Comparison of ENCODE assay signal across 9 cellular contexts in the genomic region with DNA sequence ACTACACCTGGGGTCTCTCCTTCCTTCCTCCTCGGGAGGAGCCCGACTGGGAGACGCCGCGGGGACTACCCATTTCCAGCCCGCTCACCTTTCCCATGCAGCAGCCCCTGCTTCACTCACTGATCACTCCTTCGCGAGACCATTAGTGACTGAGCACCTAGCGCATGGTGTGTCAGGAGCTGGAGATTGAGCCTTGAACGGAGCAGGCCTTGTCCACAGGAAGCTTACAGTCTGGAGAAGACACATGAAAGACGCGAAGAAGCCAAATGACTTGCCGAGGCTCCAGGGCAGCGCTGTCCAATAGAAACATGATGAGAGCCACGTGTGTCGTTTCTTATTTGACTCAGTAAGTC. TPM values are rescaled to one million over a fixed set of nuclear protein-coding genes. Genes with fewer than 3 reads are reported as not detected.
DNase-seq lines count a peak whose midpoint lies in the region; ATAC-seq and TF ChIP-seq lines count a peak whose summit lies in the region.
"Had no signal": no experiment of that assay in that cellular context is flagged by ENCODE, and none has a peak within 500 bp of the region (broad histone marks: within the 10 kb centered on the region; RNA-seq: fewer than 3 reads in every experiment).

No MANE protein-coding gene starts in this region.

- no peak for TF ChIP-seq CTCF in GM23338 (conservative IDR thresholded peaks at IDR 0.05; ENCODE audit: low read depth in 2 of 2)
- TF ChIP-seq CTCF in WTC11 (IDR thresholded peaks at IDR 0.05), result no peak
- no peak for TF ChIP-seq CTCF in OCI-LY7 (conservative IDR thresholded peaks at IDR 0.05; ENCODE audit: low read length)

- H3K4me3 Mint-ChIP-seq in GM23338 (peak overlapping the region; percentile 90), WTC11 (peak overlapping the region; percentile 80)

- H3K9me3 Mint-ChIP-seq in GM23338, result no peaks in the 10 kb centered on the region
- H3K9me3 Mint-ChIP-seq in WTC11, result peaks cover 13% of the 10 kb centered on the region

- H2AFZ ChIP-seq in GM23338, result peak overlapping the region; percentile 99
- H2AFZ ChIP-seq in OCI-LY7 (ENCODE audit: low read length), result no peak overlapping the region

- H3K4me3 ChIP-seq in GM23338 (peak overlapping the region; percentile 79), iPS-11a (ENCODE audit: low read depth, low read length) (peak overlapping the region; percentile 55), skeletal muscle cell (ENCODE audit: low read depth, low read length) (peak overlapping the region; percentile 57), OCI-LY7 (ENCODE audit: low read depth, low read length, poor library complexity, severe bottlenecking) (no peak overlapping the region)
- H3K4me3 ChIP-seq: GM12878 had no signal

- H3F3A ChIP-seq in GM23338 (replicated peaks; ENCODE audit: low read depth), result 0 out of 2 replicates have a peak, but pooled peaks cover 4% of the 10 kb centered on the region

- no peaks in the 10 kb centered on the region for H3K9me3 ChIP-seq in OCI-LY7 (ENCODE audit: low read length)

- POLR2A ChIA-PET in WTC11 (lab: Charles Lee), result interaction anchor here (0.7 to 1.3 kb wide), 2 partner anchors 17 to 36 kb away, joined by 3 to 4 read pairs; a partner anchor contains a TSS
- POLR2A ChIA-PET in OCI-LY7 (lab: Charles Lee), result no interaction called here

- no peak overlapping the region for H3K27ac ChIP-seq in GM23338 (ENCODE audit: low read depth)
- no peak overlapping the region for H3K27ac ChIP-seq in OCI-LY7 (ENCODE audit: low read depth, low read length, poor library complexity, severe bottlenecking)

- H3K4me1 Mint-ChIP-seq in GM23338, result peaks cover 8% of the 10 kb centered on the region
- H3K4me1 Mint-ChIP-seq in WTC11, result peaks cover 7% of the 10 kb centered on the region

- CTCF ChIA-PET in WTC11 (lab: Charles Lee) (interaction anchor here (1.0 to 2.6 kb wide), 8 partner anchors 9 to 1032 kb away, joined by 3 to 28 read pairs (median 9); a partner anchor contains a TSS), OCI-LY7 (lab: Charles Lee; ENCODE audit: unreplicated experiment) (no interaction called here)

- peaks cover 18% of the 10 kb centered on the region for H3K27me3 ChIP-seq in GM23338 (ENCODE audit: insufficient read depth)

- 0 out of 2 replicates have a peak, but pooled peaks cover 9% of the 10 kb centered on the region for H3K9me2 ChIP-seq in GM23338 (ENCODE audit: insufficient read depth)
- H3K9me2 ChIP-seq in OCI-LY7 (ENCODE audit: insufficient read depth, low read length), result no peaks in the 10 kb centered on the region

- H3K36me3 ChIP-seq in GM23338 (ENCODE audit: insufficient read depth) (no peaks in the 10 kb centered on the region), OCI-LY7 (ENCODE audit: insufficient read depth, low read length) (no peaks in the 10 kb centered on the region)

- H3K4me1 ChIP-seq in GM23338 (ENCODE audit: insufficient read depth) (peaks cover 9% of the 10 kb centered on the region; the same call in 1 of the 2 replicates), OCI-LY7 (ENCODE audit: insufficient read depth, low read length, poor library complexity, severe bottlenecking) (no peaks in the 10 kb centered on the region)

- H3K27me3 Mint-ChIP-seq in GM23338 (ENCODE audit: insufficient read depth, low read depth, poor library complexity) (peaks cover 12% of the 10 kb centered on the region), WTC11 (ENCODE audit: low read depth) (peaks cover 62% of the 10 kb centered on the region)

- H3K4me2 ChIP-seq in GM23338 (peak overlapping the region; percentile 82), OCI-LY7 (ENCODE audit: low read length) (no peak overlapping the region)

- no peak overlapping the region for H3K27ac Mint-ChIP-seq in GM23338
- H3K27ac Mint-ChIP-seq in WTC11, result 0 out of 2 replicates have a peak overlapping the region, but pooled peaks have one; percentile 53

- no peaks in the 10 kb centered on the region; the same call in 2 of the 3 replicates for H3K36me3 Mint-ChIP-seq in GM23338 (ENCODE audit: low read depth)
- no peaks in the 10 kb centered on the region for H3K36me3 Mint-ChIP-seq in WTC11

- intact Hi-C loops in OCI-LY7 (cut with micrococcal nuclease; ENCODE audit: unreplicated experiment), result no loop called here

- H4K20me1 ChIP-seq in GM23338 (replicated peaks; ENCODE audit: insufficient read depth) (no peaks in the 10 kb centered on the region), OCI-LY7 (ENCODE audit: insufficient read depth, low read length) (no peaks in the 10 kb centered on the region)

- no peaks in the 10 kb centered on the region for H3K79me2 ChIP-seq in GM23338 (replicated peaks; ENCODE audit: insufficient read depth)
- no peaks in the 10 kb centered on the region for H3K79me2 ChIP-seq in OCI-LY7 (ENCODE audit: insufficient read depth, low read depth, low read length)

- ATAC-seq in GM23338, result no peak
- ATAC-seq in WTC11, result no peak
- ATAC-seq in GM19467 (IDR thresholded peaks at IDR 0.05; ENCODE audit: unreplicated experiment), result no peak
- ATAC-seq: GM12878 had no signal

- DNase-seq in GM23338 (ENCODE audit: low spot score) (no peak), WTC11 (ENCODE audit: low spot score) (no peak), skeletal muscle cell (ENCODE audit: low read depth) (no peak), OCI-LY7 (ENCODE audit: low spot score) (no peak), NOMO-1 treated with DMSO at 0.1 percent for 48 hours (lab: John Stamatoyannopoulos, UW; ENCODE audit: unreplicated experiment) (no peak), NCI-H146 (lab: John Stamatoyannopoulos, UW) (no peak)

- BruUV-seq in OCI-LY7 (replicated peaks; lab: Mats Ljungman, UMichigan), result no TSS peak

TF ChIP-seq in GM23338, 12 proteins besides CTCF, POLR2A, EP300 and RAD21 (continues in another document):
- TF ChIP-seq CREB1 (CRISPR knock-in tag; IDR thresholded peaks at IDR 0.05; ENCODE audit: low read depth) (no peak), ZNF114 (CRISPR knock-in tag; IDR thresholded peaks at IDR 0.05) (no peak), EZH2phosphoT487 (IDR thresholded peaks at IDR 0.05; ENCODE audit: unreplicated experiment) (no peak)

TF ChIP-seq in WTC11, 78 proteins besides CTCF, POLR2A, EP300 and RAD21 (continues in another document):
- TF ChIP-seq MYBL2 (CRISPR knock-in tag; IDR thresholded peaks at IDR 0.05), result no peak
- TF ChIP-seq ZNF423 (CRISPR knock-in tag; IDR thresholded peaks at IDR 0.05), result no peak
- TF ChIP-seq, protein P1, sequence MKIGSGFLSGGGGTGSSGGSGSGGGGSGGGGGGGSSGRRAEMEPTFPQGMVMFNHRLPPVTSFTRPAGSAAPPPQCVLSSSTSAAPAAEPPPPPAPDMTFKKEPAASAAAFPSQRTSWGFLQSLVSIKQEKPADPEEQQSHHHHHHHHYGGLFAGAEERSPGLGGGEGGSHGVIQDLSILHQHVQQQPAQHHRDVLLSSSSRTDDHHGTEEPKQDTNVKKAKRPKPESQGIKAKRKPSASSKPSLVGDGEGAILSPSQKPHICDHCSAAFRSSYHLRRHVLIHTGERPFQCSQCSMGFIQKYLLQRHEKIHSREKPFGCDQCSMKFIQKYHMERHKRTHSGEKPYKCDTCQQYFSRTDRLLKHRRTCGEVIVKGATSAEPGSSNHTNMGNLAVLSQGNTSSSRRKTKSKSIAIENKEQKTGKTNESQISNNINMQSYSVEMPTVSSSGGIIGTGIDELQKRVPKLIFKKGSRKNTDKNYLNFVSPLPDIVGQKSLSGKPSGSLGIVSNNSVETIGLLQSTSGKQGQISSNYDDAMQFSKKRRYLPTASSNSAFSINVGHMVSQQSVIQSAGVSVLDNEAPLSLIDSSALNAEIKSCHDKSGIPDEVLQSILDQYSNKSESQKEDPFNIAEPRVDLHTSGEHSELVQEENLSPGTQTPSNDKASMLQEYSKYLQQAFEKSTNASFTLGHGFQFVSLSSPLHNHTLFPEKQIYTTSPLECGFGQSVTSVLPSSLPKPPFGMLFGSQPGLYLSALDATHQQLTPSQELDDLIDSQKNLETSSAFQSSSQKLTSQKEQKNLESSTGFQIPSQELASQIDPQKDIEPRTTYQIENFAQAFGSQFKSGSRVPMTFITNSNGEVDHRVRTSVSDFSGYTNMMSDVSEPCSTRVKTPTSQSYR (CRISPR knock-in tag; IDR thresholded peaks at IDR 0.05), result no peak
- no peak for TF ChIP-seq ZBTB21 (CRISPR knock-in tag; IDR thresholded peaks at IDR 0.05; ENCODE audit: borderline replicate concordance)
- TF ChIP-seq, protein P2, sequence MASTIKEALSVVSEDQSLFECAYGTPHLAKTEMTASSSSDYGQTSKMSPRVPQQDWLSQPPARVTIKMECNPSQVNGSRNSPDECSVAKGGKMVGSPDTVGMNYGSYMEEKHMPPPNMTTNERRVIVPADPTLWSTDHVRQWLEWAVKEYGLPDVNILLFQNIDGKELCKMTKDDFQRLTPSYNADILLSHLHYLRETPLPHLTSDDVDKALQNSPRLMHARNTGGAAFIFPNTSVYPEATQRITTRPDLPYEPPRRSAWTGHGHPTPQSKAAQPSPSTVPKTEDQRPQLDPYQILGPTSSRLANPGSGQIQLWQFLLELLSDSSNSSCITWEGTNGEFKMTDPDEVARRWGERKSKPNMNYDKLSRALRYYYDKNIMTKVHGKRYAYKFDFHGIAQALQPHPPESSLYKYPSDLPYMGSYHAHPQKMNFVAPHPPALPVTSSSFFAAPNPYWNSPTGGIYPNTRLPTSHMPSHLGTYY (CRISPR knock-in tag; IDR thresholded peaks at IDR 0.05), result no peak

RNA-seq across cellular contexts. Expression of a gene that starts 0.3 kb away (rescaled TPM):
- total RNA-seq in GM23338 (2014; rRNA removed; shearing (Covaris generic)), result 0.10 and 3.5 TPM in 2 replicates
- 1.0 and 1.3 TPM in 2 replicates for polyA plus RNA-seq in GM23338 (2016; fragmentation: Nextera tagmentation; extraction: Ambion mirVana)
- total RNA-seq in WTC11 (2021) (0.21 to 0.64 TPM (median 0.33 TPM) in 3 replicates), OCI-LY7 (2022) (not detected in 2 replicates)
- not detected in 2 replicates for total RNA-seq in OCI-LY7 (2014; rRNA removed; shearing (Covaris generic))
- total RNA-seq: GM12878 had no signal
- polyA plus RNA-seq: GM12878 had no signal

RNA-seq across cellular contexts. Expression of a gene that starts 17.6 kb away (rescaled TPM):
- total RNA-seq in GM23338 (2014; rRNA removed; shearing (Covaris generic)), result 11.8 and 13.5 TPM in 2 replicates
- 10.8 and 12.2 TPM in 2 replicates for polyA plus RNA-seq in GM23338 (2016; fragmentation: Nextera tagmentation; extraction: Ambion mirVana)
- total RNA-seq in WTC11 (2021) (7.8 to 9.6 TPM (median 8.7 TPM) in 3 replicates), OCI-LY7 (2022) (15.1 and 16.4 TPM in 2 replicates)
- total RNA-seq in OCI-LY7 (2014; rRNA removed; shearing (Covaris generic)), result 12.9 and 14.7 TPM in 2 replicates

RNA-seq across cellular contexts. Expression of a gene that starts 17.7 kb away (rescaled TPM):
- 39.7 and 55.9 TPM in 2 replicates for total RNA-seq in GM23338 (2014; rRNA removed; shearing (Covaris generic))
- 11.6 and 16.5 TPM in 2 replicates for polyA plus RNA-seq in GM23338 (2016; fragmentation: Nextera tagmentation; extraction: Ambion mirVana)
- 39.1 to 46.9 TPM (median 42.3 TPM) in 3 replicates for total RNA-seq in WTC11 (2021)
- 51.9 and 68.1 TPM in 2 replicates for total RNA-seq in OCI-LY7 (2014; rRNA removed; shearing (Covaris generic))
- total RNA-seq in OCI-LY7 (2022), result 67.1 and 72.6 TPM in 2 replicates
